ENCODE assay signal across 36 cellular contexts in genomic region chr12:16331998-16332397, GRCh38. TPM values are rescaled to one million over a fixed set of nuclear protein-coding genes. Genes with fewer than 3 reads are reported as not detected.
"Had no signal": no experiment of that assay in that cellular context is flagged by ENCODE, and none has a peak within 500 bp of the region (broad histone marks: within the 10 kb centered on the region; RNA-seq: fewer than 3 reads in every experiment).

No MANE protein-coding gene starts in this region.

- H3K4me3 ChIP-seq: coronary artery, dorsolateral prefrontal cortex, esophagus muscularis mucosa, gastrocnemius medialis, heart right ventricle, hepatocyte had no signal

- H3K4me3 Mint-ChIP-seq: activated CD8-positive, alpha-beta T cell treated with anti-CD3 and anti-CD28 coated beads for 36 hours; activated naive CD8-positive, alpha-beta T cell; activated T-cell treated with anti-CD3 and anti-CD28 coated beads, Interleukin-2, amount 50 U/mL, for 4 hours; activated T-helper 17 cell treated with anti-CD3 and anti-CD28 coated beads, Interleukin-2, amount 50 U/mL, for 72 hours; central memory CD8-positive, alpha-beta T cell; dendritic cell treated with granulocyte-macrophage colony-stimulating factor and Interleukin-4, amounts not matched to agents 40 ng/mL and 50 ng/mL, for 4 days; endodermal cell; T-helper 2 cell treated with Interferon-gamma antibody and Interleukin-4, amounts not matched to agents 5 μg/mL and 100 μg/mL, for 36 hours; WTC11 had no signal

- H3K4me1 Mint-ChIP-seq: activated T-helper 17 cell treated with anti-CD3 and anti-CD28 coated beads, Interleukin-2, amount 50 U/mL, for 72 hours; central memory CD8-positive, alpha-beta T cell; endodermal cell; WTC11 had no signal

- H3K27ac Mint-ChIP-seq: activated CD8-positive, alpha-beta T cell treated with anti-CD3 and anti-CD28 coated beads for 36 hours; activated naive CD8-positive, alpha-beta T cell; activated T-helper 17 cell treated with anti-CD3 and anti-CD28 coated beads, Interleukin-2, amount 50 U/mL, for 72 hours; dendritic cell treated with granulocyte-macrophage colony-stimulating factor and Interleukin-4, amounts not matched to agents 40 ng/mL and 50 ng/mL, for 4 days; endodermal cell; T-helper 2 cell treated with Interferon-gamma antibody and Interleukin-4, amounts not matched to agents 5 μg/mL and 100 μg/mL, for 36 hours; WTC11 had no signal

- ATAC-seq: activated CD8-positive, alpha-beta T cell treated with anti-CD3 and anti-CD28 coated beads for 36 hours; activated T-cell treated with anti-CD3 and anti-CD28 coated beads, Interleukin-2, amount 50 U/mL, for 4 hours; activated T-helper 17 cell treated with anti-CD3 and anti-CD28 coated beads, Interleukin-2, amount 50 U/mL, for 72 hours; foreskin keratinocyte; gastrocnemius medialis; heart right ventricle; WTC11 had no signal

- DNase-seq: activated CD4-positive, alpha-beta T cell treated with anti-CD3 and anti-CD28 coated beads for 48 hours; activated CD4-positive, alpha-beta T cell treated with anti-CD3 and anti-CD28 coated beads, Interleukin-2, amount 50 U/mL, for 1 hour; activated CD4-positive, alpha-beta T cell treated with anti-CD3 and anti-CD28 coated beads, Interleukin-2, amount 50 U/mL, for 48 hours; activated CD8-positive, alpha-beta memory T cell treated with anti-CD3 and anti-CD28 coated beads for 24 hours; activated CD8-positive, alpha-beta T cell treated with anti-CD3 and anti-CD28 coated beads for 36 hours; activated effector memory CD4-positive, alpha-beta T cell treated with Interleukin-2 at 50 U/mL for 16 hours; activated gamma-delta T cell treated with Interleukin-2 at 50 U/mL for 16 hours; activated naive CD4-positive, alpha-beta T cell treated with anti-CD3 and anti-CD28 coated beads, Interleukin-2, amount 50 U/mL, for 16 hours; activated naive CD4-positive, alpha-beta T cell treated with Interleukin-2 at 50 U/mL for 16 hours; activated T-cell treated with anti-CD3 and anti-CD28 coated beads, Interleukin-2, amount 50 U/mL, for 4 hours; amniotic stem cell; anterior cingulate cortex; brain microvascular endothelial cell; dorsolateral prefrontal cortex; effector memory CD4-positive, alpha-beta T cell; endodermal cell; erythroblast; foreskin keratinocyte; gastrocnemius medialis; heart right ventricle; T1000 had no signal

- H3K79me2 ChIP-seq: hepatocyte had no signal

- H2AFZ ChIP-seq: hepatocyte had no signal

- H3K9me3 Mint-ChIP-seq: central memory CD8-positive, alpha-beta T cell had no signal

- H3K27ac ChIP-seq: brain microvascular endothelial cell, coronary artery, dorsolateral prefrontal cortex, esophagus muscularis mucosa, foreskin keratinocyte, gastrocnemius medialis, heart right ventricle, hepatocyte had no signal

- H3K27me3 ChIP-seq: brain microvascular endothelial cell, dorsolateral prefrontal cortex, esophagus muscularis mucosa, foreskin keratinocyte, gastrocnemius medialis, heart right ventricle, hepatocyte had no signal

- H3K36me3 Mint-ChIP-seq: activated naive CD8-positive, alpha-beta T cell had no signal

- H3K9me3 ChIP-seq: gastrocnemius medialis had no signal

- H3K27me3 Mint-ChIP-seq: activated CD8-positive, alpha-beta T cell treated with anti-CD3 and anti-CD28 coated beads for 36 hours; activated naive CD8-positive, alpha-beta T cell; activated T-helper 17 cell treated with anti-CD3 and anti-CD28 coated beads, Interleukin-2, amount 50 U/mL, for 72 hours; central memory CD8-positive, alpha-beta T cell; dendritic cell treated with granulocyte-macrophage colony-stimulating factor and Interleukin-4, amounts not matched to agents 40 ng/mL and 50 ng/mL, for 4 days had no signal

- H3K4me2 ChIP-seq: hepatocyte had no signal

- H3K4me1 ChIP-seq: esophagus muscularis mucosa, foreskin keratinocyte, gastrocnemius medialis, heart right ventricle had no signal

- H3K36me3 ChIP-seq: brain microvascular endothelial cell, esophagus muscularis mucosa, gastrocnemius medialis, heart right ventricle had no signal

RNA-seq across cellular contexts. Expression of gene MGST1, which starts 15.4 kb away (rescaled TPM):
- total RNA-seq: activated CD8-positive, alpha-beta T cell treated with anti-CD3 and anti-CD28 coated beads for 36 hours; activated T-helper 17 cell treated with anti-CD3 and anti-CD28 coated beads, Interleukin-2, amount 50 U/mL, for 72 hours had no signal

RNA-seq across cellular contexts. Expression of gene SLC15A5, which starts 54.5 kb away (rescaled TPM):
- total RNA-seq: activated CD8-positive, alpha-beta T cell treated with anti-CD3 and anti-CD28 coated beads for 36 hours; activated T-cell treated with anti-CD3 and anti-CD28 coated beads, Interleukin-2, amount 50 U/mL, for 4 hours; activated T-helper 17 cell treated with anti-CD3 and anti-CD28 coated beads, Interleukin-2, amount 50 U/mL, for 72 hours; astrocyte; bronchial epithelial cell; cardiac septum; cerebellum; endodermal cell; esophagus muscularis mucosa; foreskin keratinocyte; gastrocnemius medialis; glomerular endothelial cell; heart right ventricle; T-helper 1 cell treated with Interleukin-12 subunit alpha and Interleukin-12 subunit beta and Interleukin-4 antibody, amounts not matched to agents 30 ng/mL and 1 ng/mL, for 36 hours; WTC11 had no signal
